Comparison of ENCODE assay signal across 21 cellular contexts in the genomic region with DNA sequence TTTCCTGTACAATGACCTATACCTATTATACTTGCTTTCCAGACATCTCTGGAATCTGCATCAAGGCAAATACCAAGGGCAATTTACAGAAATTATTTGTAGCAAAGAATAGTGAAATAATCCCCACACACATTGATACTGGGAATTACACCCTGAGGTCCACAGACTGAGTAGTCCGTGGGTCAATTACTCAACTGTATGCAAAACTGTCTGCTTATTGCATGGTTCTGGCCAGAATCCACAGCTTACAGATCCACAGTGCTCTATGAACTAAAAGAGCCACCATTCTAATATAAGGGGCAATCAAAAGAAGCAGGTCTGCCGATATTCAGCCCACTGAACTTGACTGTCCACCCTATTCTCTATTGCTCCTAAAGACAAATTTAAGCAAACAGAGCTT.
"Had no signal": no experiment of that assay in that cellular context is flagged by ENCODE, and none has a peak within 500 bp of the region (broad histone marks: within the 10 kb centered on the region; RNA-seq: fewer than 3 reads in every experiment).

No MANE protein-coding gene starts in this region.

- H3K9me2 ChIP-seq: SK-N-SH had no signal

- ATAC-seq: Panc1, PC-3, T-cell had no signal

- DNase-seq: KBM-7, MG63, NCI-H1092, NCI-H1436, NCI-H187, NCI-H2029, NCI-H2081 treated with DMSO at 0.1 percent for 48 hours, NCI-H2171, NCI-H226, NCI-H446, NCI-H510A, NCI-H524 treated with DMSO at 0.1 percent for 48 hours, NCI-H69, NCI-H774, PC-3, SHP77, SK-N-SH, SW 1271, T-cell had no signal

- H3K9me3 ChIP-seq: MG63, SK-N-SH had no signal

- H3K27me3 Mint-ChIP-seq: IgD-negative memory B cell, T-cell had no signal

- H3K9me3 Mint-ChIP-seq: IgD-negative memory B cell, T-cell had no signal

- H3K4me3 Mint-ChIP-seq: T-cell had no signal

- H3K4me3 ChIP-seq: MG63 had no signal

- H3K27ac Mint-ChIP-seq: T-cell had no signal

- H3K9ac ChIP-seq: SK-N-SH had no signal

- H3K4me2 ChIP-seq: SK-N-SH had no signal

- H3K36me3 ChIP-seq: MG63 had no signal

- H3K27me3 ChIP-seq: MG63 had no signal
